Comparison of ENCODE assay signal across 31 cellular contexts in genomic region chr4:83195280-83195679, GRCh38.
"Had no signal": no experiment of that assay in that cellular context is flagged by ENCODE, and none has a peak within 500 bp of the region (broad histone marks: within the 10 kb centered on the region; RNA-seq: fewer than 3 reads in every experiment).

No MANE protein-coding gene starts in this region.

- DNase-seq: activated CD4-positive, alpha-beta T cell treated with anti-CD3 and anti-CD28 coated beads for 36 hours; activated CD8-positive, alpha-beta T cell treated with anti-CD3 and anti-CD28 coated beads for 36 hours; activated gamma-delta T cell; activated naive CD4-positive, alpha-beta T cell treated with Interleukin-2 at 50 U/mL for 16 hours; activated naive CD8-positive, alpha-beta T cell treated with anti-CD3 and anti-CD28 coated beads, Interleukin-2, amount 10 ng/mL, durations not matched to agents 7 days and 5 days; activated T-cell treated with anti-CD3 and anti-CD28 coated beads, Interleukin-2, amount 50 U/mL, for 1 hour; activated T-cell treated with anti-CD3 and anti-CD28 coated beads, Interleukin-2, amount 50 U/mL, for 72 hours; body of pancreas; caudate nucleus; cerebellar nuclear complex; Kasumi-1; KG1; MG63; NCI-H1092 treated with DMSO at 0.1 percent for 48 hours; NCI-H1417; NCI-H146; NCI-H187; NCI-H2029 treated with DMSO at 0.1 percent for 48 hours; NCI-H2107; NCI-H2171; NCI-H2227 treated with DMSO at 0.1 percent for 48 hours; NCI-H524 treated with DMSO at 0.1 percent for 48 hours; PC-9; T1000; WERI-Rb-1 had no signal

- H3K4me1 ChIP-seq: body of pancreas, breast epithelium had no signal

- H3K4me3 ChIP-seq: body of pancreas, breast epithelium, MG63, PC-9, SK-N-MC had no signal

- H3K9me3 ChIP-seq: body of pancreas, breast epithelium, MG63 had no signal

- FAIRE-seq: astrocyte had no signal

- H3K4me1 Mint-ChIP-seq: activated CD4-positive, alpha-beta T cell treated with anti-CD3 and anti-CD28 coated beads for 36 hours; activated T-helper 17 cell treated with anti-CD3 and anti-CD28 coated beads, Interleukin-2, amount 50 U/mL, for 72 hours had no signal

- H3K4me2 ChIP-seq: PC-9 had no signal

- H3K4me3 Mint-ChIP-seq: activated CD4-positive, alpha-beta T cell treated with anti-CD3 and anti-CD28 coated beads for 36 hours; activated CD8-positive, alpha-beta T cell treated with anti-CD3 and anti-CD28 coated beads for 36 hours; activated naive CD4-positive, alpha-beta T cell treated with anti-CD3 and anti-CD28 coated beads, Interleukin-2, amount 50 U/mL, for 24 hours; activated naive CD8-positive, alpha-beta T cell treated with anti-CD3 and anti-CD28 coated beads, Interleukin-2, amount 10 ng/mL, durations not matched to agents 7 days and 5 days; activated T-cell treated with anti-CD3 and anti-CD28 coated beads, Interleukin-2, amount 50 U/mL, for 72 hours; activated T-helper 17 cell treated with anti-CD3 and anti-CD28 coated beads, Interleukin-2, amount 50 U/mL, for 72 hours had no signal

- H3K27me3 Mint-ChIP-seq: activated CD4-positive, alpha-beta T cell treated with anti-CD3 and anti-CD28 coated beads for 36 hours; activated CD8-positive, alpha-beta T cell treated with anti-CD3 and anti-CD28 coated beads for 36 hours; activated naive CD4-positive, alpha-beta T cell treated with anti-CD3 and anti-CD28 coated beads, Interleukin-2, amount 50 U/mL, for 24 hours; activated naive CD8-positive, alpha-beta T cell treated with anti-CD3 and anti-CD28 coated beads, Interleukin-2, amount 10 ng/mL, durations not matched to agents 7 days and 5 days; activated T-helper 17 cell treated with anti-CD3 and anti-CD28 coated beads, Interleukin-2, amount 50 U/mL, for 72 hours; IgD-negative memory B cell had no signal

- H3K27ac ChIP-seq: body of pancreas, breast epithelium, PC-9, SK-N-MC, WERI-Rb-1 had no signal

- H3K27ac Mint-ChIP-seq: activated CD4-positive, alpha-beta T cell treated with anti-CD3 and anti-CD28 coated beads for 36 hours; activated CD8-positive, alpha-beta T cell treated with anti-CD3 and anti-CD28 coated beads for 36 hours; activated naive CD4-positive, alpha-beta T cell treated with anti-CD3 and anti-CD28 coated beads, Interleukin-2, amount 50 U/mL, for 24 hours; activated naive CD8-positive, alpha-beta T cell treated with anti-CD3 and anti-CD28 coated beads, Interleukin-2, amount 10 ng/mL, durations not matched to agents 7 days and 5 days; activated T-cell treated with anti-CD3 and anti-CD28 coated beads, Interleukin-2, amount 50 U/mL, for 72 hours; activated T-helper 17 cell treated with anti-CD3 and anti-CD28 coated beads, Interleukin-2, amount 50 U/mL, for 72 hours; IgD-negative memory B cell had no signal

- H2AFZ ChIP-seq: PC-9 had no signal

- H3K36me3 ChIP-seq: breast epithelium, MG63, WERI-Rb-1 had no signal

- H3K27me3 ChIP-seq: body of pancreas, breast epithelium, MG63 had no signal

- H3K9me3 Mint-ChIP-seq: activated CD8-positive, alpha-beta T cell treated with anti-CD3 and anti-CD28 coated beads for 36 hours; activated naive CD4-positive, alpha-beta T cell treated with anti-CD3 and anti-CD28 coated beads, Interleukin-2, amount 50 U/mL, for 24 hours; activated naive CD8-positive, alpha-beta T cell treated with anti-CD3 and anti-CD28 coated beads, Interleukin-2, amount 10 ng/mL, durations not matched to agents 7 days and 5 days; activated T-helper 17 cell treated with anti-CD3 and anti-CD28 coated beads, Interleukin-2, amount 50 U/mL, for 72 hours; IgD-negative memory B cell had no signal
